Comparison of ENCODE assay signal across 30 cellular contexts in genomic region chr5:143708672-143709071, GRCh38.
"Had no signal": no experiment of that assay in that cellular context is flagged by ENCODE, and none has a peak within 500 bp of the region (broad histone marks: within the 10 kb centered on the region; RNA-seq: fewer than 3 reads in every experiment).

No MANE protein-coding gene starts in this region.

- H3K36me3 Mint-ChIP-seq: memory B cell, mesothelial cell of epicardium, naive B cell had no signal

- ATAC-seq: foreskin keratinocyte, gastroesophageal sphincter, heart left ventricle, left lobe of liver, mucosa of descending colon, sciatic nerve, upper lobe of right lung had no signal

- H3K4me2 ChIP-seq: hepatocyte, smooth muscle cell had no signal

- H3K27ac Mint-ChIP-seq: dendritic cell treated with granulocyte-macrophage colony-stimulating factor and Interleukin-4, amounts not matched to agents 40 ng/mL and 50 ng/mL, for 4 days; memory B cell; mesothelial cell of epicardium; naive B cell; nephron progenitor cell; stimulated activated naive CD8-positive, alpha-beta T cell treated with anti-CD3 and anti-CD28 coated beads, Interleukin-15, Interleukin-2, amounts not matched to agents 100 ng/mL and 50 ng/mL, for 24 hours had no signal

- H3K79me2 ChIP-seq: hepatocyte had no signal

- DNase-seq: colonic mucosa; effector memory CD4-positive, alpha-beta T cell; foreskin keratinocyte; heart left ventricle; kidney; mucosa of descending colon; naive B cell; nephron progenitor cell; nucleus accumbens; stimulated activated CD4-positive, alpha-beta T cell treated with anti-CD3 and anti-CD28 coated beads, Interleukin-12 subunit alpha, Interleukin-12 subunit beta, amount 100 ng/mL, for 4 hours; stimulated activated CD4-positive, alpha-beta T cell treated with anti-CD3 and anti-CD28 coated beads, Interleukin-1b, Interleukin-23, amount 100 ng/mL, for 48 hours; stimulated activated CD4-positive, alpha-beta T cell treated with anti-CD3 and anti-CD28 coated beads, Interleukin-4, amount 100 ng/mL, for 1 hour; stimulated activated CD8-positive, alpha-beta memory T cell treated with anti-CD3 and anti-CD28 coated beads, Interleukin-4, amount 100 ng/mL, for 48 hours; transverse colon; upper lobe of right lung; uterus had no signal

- H3K4me1 ChIP-seq: colonic mucosa, foreskin keratinocyte, prostate gland had no signal

- H3K4me3 ChIP-seq: colonic mucosa, esophagus muscularis mucosa, gastroesophageal sphincter, heart left ventricle, hepatocyte, lung, mucosa of descending colon, prostate gland, right atrium auricular region, smooth muscle cell, suprapubic skin, transverse colon, upper lobe of right lung, uterus had no signal

- H3K36me3 ChIP-seq: colonic mucosa, esophagus muscularis mucosa, gastroesophageal sphincter, heart left ventricle, prostate gland, right atrium auricular region, suprapubic skin, transverse colon, upper lobe of right lung, uterus had no signal

- H3K9me3 ChIP-seq: colonic mucosa, esophagus muscularis mucosa, gastroesophageal sphincter, heart left ventricle, mucosa of descending colon, prostate gland, right atrium auricular region, suprapubic skin, transverse colon, upper lobe of right lung, uterus had no signal

- H3K9me3 Mint-ChIP-seq: dendritic cell treated with granulocyte-macrophage colony-stimulating factor and Interleukin-4, amounts not matched to agents 40 ng/mL and 50 ng/mL, for 4 days; memory B cell; mesothelial cell of epicardium; naive B cell; stimulated activated naive CD8-positive, alpha-beta T cell treated with anti-CD3 and anti-CD28 coated beads, Interleukin-15, Interleukin-2, amounts not matched to agents 100 ng/mL and 50 ng/mL, for 24 hours had no signal

- H3K27ac ChIP-seq: colonic mucosa, esophagus muscularis mucosa, foreskin keratinocyte, gastroesophageal sphincter, heart left ventricle, hepatocyte, prostate gland, right atrium auricular region, suprapubic skin, transverse colon, upper lobe of right lung, uterus had no signal

- H3K4me1 Mint-ChIP-seq: memory B cell, naive B cell had no signal

- H3K4me3 Mint-ChIP-seq: dendritic cell treated with granulocyte-macrophage colony-stimulating factor and Interleukin-4, amounts not matched to agents 40 ng/mL and 50 ng/mL, for 4 days; memory B cell; mesothelial cell of epicardium; naive B cell; nephron progenitor cell; stimulated activated naive CD8-positive, alpha-beta T cell treated with anti-CD3 and anti-CD28 coated beads, Interleukin-15, Interleukin-2, amounts not matched to agents 100 ng/mL and 50 ng/mL, for 24 hours had no signal

- H3K27me3 ChIP-seq: colonic mucosa, esophagus muscularis mucosa, foreskin keratinocyte, gastroesophageal sphincter, heart left ventricle, hepatocyte, right atrium auricular region, suprapubic skin, transverse colon, upper lobe of right lung, uterus had no signal

- H2AFZ ChIP-seq: hepatocyte had no signal

- H3K27me3 Mint-ChIP-seq: dendritic cell treated with granulocyte-macrophage colony-stimulating factor and Interleukin-4, amounts not matched to agents 40 ng/mL and 50 ng/mL, for 4 days; naive B cell had no signal
